9 cellular contexts compared by ENCODE assay signal in the genomic region with DNA sequence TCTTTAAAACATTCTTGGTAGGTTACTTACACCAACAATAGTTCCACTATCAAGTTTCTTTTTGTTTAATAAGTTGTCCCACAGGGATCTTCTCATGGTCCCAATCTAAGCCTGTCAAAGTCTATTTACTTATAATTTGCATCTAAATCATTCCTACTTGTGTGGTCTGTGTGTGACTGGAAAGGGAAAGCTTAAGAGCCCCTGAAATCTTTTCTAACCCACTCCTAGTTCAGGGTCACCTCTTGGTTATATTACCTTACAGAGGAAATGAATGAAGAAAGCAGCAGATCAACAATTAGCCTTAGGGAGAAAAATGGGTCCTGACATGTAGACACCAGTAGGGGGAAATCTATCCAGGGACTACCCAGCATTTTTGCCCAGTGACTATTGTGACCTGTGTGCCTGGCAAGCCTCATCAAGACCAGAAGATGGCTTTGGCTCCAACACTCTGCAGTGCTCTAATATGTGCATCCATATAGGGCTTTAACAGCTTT.
DNase-seq lines count a peak whose midpoint lies in the region; ATAC-seq and TF ChIP-seq lines count a peak whose summit lies in the region.
"Had no signal": no experiment of that assay in that cellular context is flagged by ENCODE, and none has a peak within 500 bp of the region (broad histone marks: within the 10 kb centered on the region; RNA-seq: fewer than 3 reads in every experiment).

No MANE protein-coding gene starts in this region.

- H3K27me3 Mint-ChIP-seq in stimulated activated naive CD8-positive, alpha-beta T cell treated with anti-CD3 and anti-CD28 coated beads, Interleukin-15, amount 100 ng/mL, for 72 hours: no peaks in the 10 kb centered on the region

- TF ChIP-seq CTCF in astrocyte of the cerebellum (IDR thresholded peaks at IDR 0.05; ENCODE audit: low read depth, low read length, missing control alignments): peak; percentile 38

- ATAC-seq in GM19467 (IDR thresholded peaks at IDR 0.05; ENCODE audit: unreplicated experiment): no peak
- no peak for ATAC-seq in stimulated activated naive CD8-positive, alpha-beta T cell treated with anti-CD3 and anti-CD28 coated beads, Interleukin-15, amount 100 ng/mL, for 72 hours

- no peak overlapping the region for H3K4me3 ChIP-seq in astrocyte of the cerebellum (ENCODE audit: low read depth, low read length)

- no peak overlapping the region for H3K27ac Mint-ChIP-seq in stimulated activated naive CD8-positive, alpha-beta T cell treated with anti-CD3 and anti-CD28 coated beads, Interleukin-15, amount 100 ng/mL, for 72 hours

- DNase-seq in D341Med (ENCODE audit: low spot score): peak; percentile 37
- peak; percentile 36 for DNase-seq in KBM-7
- DNase-seq in astrocyte of the cerebellum (ENCODE audit: low read depth): no peak
- peak; percentile 43 for DNase-seq in left kidney (ENCODE audit: low read depth, low spot score)
- no peak for DNase-seq in stimulated activated naive CD8-positive, alpha-beta T cell treated with anti-CD3 and anti-CD28 coated beads, Interleukin-15, amount 100 ng/mL, for 72 hours
- no peak for DNase-seq in C1 segment of cervical spinal cord (lab: John Stamatoyannopoulos, UW)
- DNase-seq in SIG-M5 (lab: John Stamatoyannopoulos, UW): no peak
- DNase-seq: activated CD4-positive, CD25-positive, alpha-beta regulatory T cell treated with anti-CD3 and anti-CD28 coated beads, Interleukin-2, amount 50 U/mL, for 72 hours had no signal

- H3K4me3 Mint-ChIP-seq in stimulated activated naive CD8-positive, alpha-beta T cell treated with anti-CD3 and anti-CD28 coated beads, Interleukin-15, amount 100 ng/mL, for 72 hours: no peak overlapping the region

- H3K9me3 Mint-ChIP-seq in stimulated activated naive CD8-positive, alpha-beta T cell treated with anti-CD3 and anti-CD28 coated beads, Interleukin-15, amount 100 ng/mL, for 72 hours: no peaks in the 10 kb centered on the region

- in situ Hi-C loops in KBM-7 (cut with MboI; ENCODE audit: low pct_unique_long_range_greater_than_20kb, low sequenced_read_pairs): no loop called here
- in situ Hi-C loops in astrocyte of the cerebellum (cut with HindIII; ENCODE audit: low sequenced_read_pairs): no loop called here

- H3K4me1 Mint-ChIP-seq in stimulated activated naive CD8-positive, alpha-beta T cell treated with anti-CD3 and anti-CD28 coated beads, Interleukin-15, amount 100 ng/mL, for 72 hours: no peaks in the 10 kb centered on the region

Comparison
In these comparisons a context has a peak if more than half of its experiments do, and no peak if none do; other contexts are left out.
1. DNase-seq: peak in D341Med (single experiment), KBM-7 (single experiment) and left kidney (single experiment); none in astrocyte of the cerebellum (single experiment), stimulated activated naive CD8-positive, alpha-beta T cell treated with anti-CD3 and anti-CD28 coated beads, Interleukin-15, amount 100 ng/mL, for 72 hours (0 of 2), C1 segment of cervical spinal cord (0 of 14) and SIG-M5 (single experiment).